Comparison of ENCODE assay signal across 1 cellular context in the genomic region with DNA sequence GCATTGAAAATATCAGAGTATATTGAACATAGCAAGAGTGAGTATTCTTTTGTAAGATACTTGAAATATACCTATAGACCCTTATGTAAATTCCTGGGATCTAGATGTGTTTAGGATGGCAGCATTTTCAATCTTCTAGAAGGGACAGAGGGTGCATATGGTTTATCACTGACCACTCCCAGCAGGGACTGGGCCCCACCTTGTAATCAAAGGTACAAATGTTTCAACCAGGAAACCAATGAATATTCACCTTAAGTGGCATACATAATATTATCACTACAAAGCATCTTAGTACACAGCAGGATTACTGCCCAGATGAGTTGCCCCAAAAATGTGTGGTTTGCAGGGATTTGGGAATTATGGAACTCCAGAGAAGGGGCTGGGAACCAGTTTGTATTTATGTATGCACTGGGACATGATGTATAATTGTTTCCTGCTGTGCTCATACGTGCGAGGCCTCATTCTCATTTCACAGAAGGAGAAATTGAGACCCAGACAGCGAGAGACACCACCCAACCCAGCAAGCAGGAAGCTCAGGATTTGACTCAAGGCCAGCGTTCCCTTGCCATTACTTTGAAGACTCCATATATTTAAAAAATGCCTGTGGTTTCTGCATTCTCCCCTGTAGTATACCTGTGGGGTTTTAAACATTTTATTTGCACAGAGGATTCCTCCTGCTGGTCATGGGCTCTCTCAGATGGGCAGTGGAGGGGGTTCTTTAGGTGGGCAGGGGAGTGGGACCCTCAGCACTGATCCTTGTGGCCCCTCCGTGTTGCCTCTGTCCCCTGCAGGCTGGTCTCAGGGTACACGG.
TF ChIP-seq lines count a peak whose summit lies in the region.

No MANE protein-coding gene starts in this region.

TF ChIP-seq in IMR-90, 13 proteins besides CTCF, POLR2A, EP300 and RAD21:
- no peak for TF ChIP-seq CEBPB (IDR thresholded peaks at IDR 0.05; ENCODE audit: low read depth, low read length)
- TF ChIP-seq, protein P1, sequence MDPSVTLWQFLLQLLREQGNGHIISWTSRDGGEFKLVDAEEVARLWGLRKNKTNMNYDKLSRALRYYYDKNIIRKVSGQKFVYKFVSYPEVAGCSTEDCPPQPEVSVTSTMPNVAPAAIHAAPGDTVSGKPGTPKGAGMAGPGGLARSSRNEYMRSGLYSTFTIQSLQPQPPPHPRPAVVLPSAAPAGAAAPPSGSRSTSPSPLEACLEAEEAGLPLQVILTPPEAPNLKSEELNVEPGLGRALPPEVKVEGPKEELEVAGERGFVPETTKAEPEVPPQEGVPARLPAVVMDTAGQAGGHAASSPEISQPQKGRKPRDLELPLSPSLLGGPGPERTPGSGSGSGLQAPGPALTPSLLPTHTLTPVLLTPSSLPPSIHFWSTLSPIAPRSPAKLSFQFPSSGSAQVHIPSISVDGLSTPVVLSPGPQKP (IDR thresholded peaks at IDR 0.05; ENCODE audit: borderline replicate concordance, low read depth, low read length) = no peak
- no peak for TF ChIP-seq RCOR1 (IDR thresholded peaks at IDR 0.05; ENCODE audit: insufficient replicate concordance, low read length)
- TF ChIP-seq, protein P2, sequence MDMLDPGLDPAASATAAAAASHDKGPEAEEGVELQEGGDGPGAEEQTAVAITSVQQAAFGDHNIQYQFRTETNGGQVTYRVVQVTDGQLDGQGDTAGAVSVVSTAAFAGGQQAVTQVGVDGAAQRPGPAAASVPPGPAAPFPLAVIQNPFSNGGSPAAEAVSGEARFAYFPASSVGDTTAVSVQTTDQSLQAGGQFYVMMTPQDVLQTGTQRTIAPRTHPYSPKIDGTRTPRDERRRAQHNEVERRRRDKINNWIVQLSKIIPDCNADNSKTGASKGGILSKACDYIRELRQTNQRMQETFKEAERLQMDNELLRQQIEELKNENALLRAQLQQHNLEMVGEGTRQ (IDR thresholded peaks at IDR 0.05; ENCODE audit: low read depth, low read length) = no peak
- TF ChIP-seq BHLHE40 (IDR thresholded peaks at IDR 0.05; ENCODE audit: low read depth, low read length) = no peak
- no peak for TF ChIP-seq RFX5 (IDR thresholded peaks at IDR 0.05; ENCODE audit: low read depth, low read length)
- no peak for TF ChIP-seq FOS (IDR thresholded peaks at IDR 0.05; ENCODE audit: low read depth, low read length)
- TF ChIP-seq MAZ (IDR thresholded peaks at IDR 0.05; ENCODE audit: borderline replicate concordance, low read depth, low read length) = no peak
- no peak for TF ChIP-seq NFE2L2 (IDR thresholded peaks at IDR 0.05; ENCODE audit: low read depth, low read length)
- TF ChIP-seq SMC3 (IDR thresholded peaks at IDR 0.05; ENCODE audit: low read depth, low read length) = no peak
- TF ChIP-seq CHD1 (IDR thresholded peaks at IDR 0.05; ENCODE audit: low read depth, low read length) = no peak
- no peak for TF ChIP-seq MAFK (IDR thresholded peaks at IDR 0.05; ENCODE audit: low read depth, low read length)
- no peak for TF ChIP-seq MXI1 (IDR thresholded peaks at IDR 0.05; ENCODE audit: borderline replicate concordance, low read depth, low read length)
